28 cellular contexts compared by ENCODE assay signal in genomic region chr18:52991246-52991645, GRCh38.
"Had no signal": no experiment of that assay in that cellular context is flagged by ENCODE, and none has a peak within 500 bp of the region (broad histone marks: within the 10 kb centered on the region; RNA-seq: fewer than 3 reads in every experiment).

No MANE protein-coding gene starts in this region.

- H3K27ac ChIP-seq: colonic mucosa, coronary artery, dorsolateral prefrontal cortex, epithelial cell of prostate, esophagus muscularis mucosa, esophagus squamous epithelium, foreskin keratinocyte, gastrocnemius medialis, gastroesophageal sphincter, heart left ventricle, heart right ventricle had no signal

- H3K4me1 ChIP-seq: colonic mucosa, esophagus muscularis mucosa, esophagus squamous epithelium, foreskin keratinocyte, gastrocnemius medialis, gastroesophageal sphincter, heart left ventricle, heart right ventricle had no signal

- FAIRE-seq: colon, endometrium, endothelial cell of umbilical vein, frontal cortex had no signal

- H3K27me3 Mint-ChIP-seq: dendritic cell treated with granulocyte-macrophage colony-stimulating factor and Interleukin-4, amounts not matched to agents 40 ng/mL and 50 ng/mL, for 4 days; effector memory CD8-positive, alpha-beta T cell had no signal

- H3K36me3 ChIP-seq: colonic mucosa, esophagus muscularis mucosa, esophagus squamous epithelium, gastrocnemius medialis, gastroesophageal sphincter, heart left ventricle, heart right ventricle had no signal

- H3K27ac Mint-ChIP-seq: dendritic cell treated with granulocyte-macrophage colony-stimulating factor and Interleukin-4, amounts not matched to agents 40 ng/mL and 50 ng/mL, for 4 days; effector memory CD8-positive, alpha-beta T cell; endodermal cell had no signal

- H3K9me3 ChIP-seq: colonic mucosa, esophagus muscularis mucosa, esophagus squamous epithelium, gastrocnemius medialis, gastroesophageal sphincter, heart left ventricle, heart right ventricle had no signal

- H3K4me3 ChIP-seq: colonic mucosa, coronary artery, dorsolateral prefrontal cortex, esophagus muscularis mucosa, esophagus squamous epithelium, gastrocnemius medialis, gastroesophageal sphincter, heart left ventricle, heart right ventricle had no signal

- ATAC-seq: effector memory CD8-positive, alpha-beta T cell; esophagus mucosa; foreskin keratinocyte; gastrocnemius medialis; gastroesophageal sphincter; heart right ventricle had no signal

- H3K4me3 Mint-ChIP-seq: dendritic cell treated with granulocyte-macrophage colony-stimulating factor and Interleukin-4, amounts not matched to agents 40 ng/mL and 50 ng/mL, for 4 days; effector memory CD8-positive, alpha-beta T cell; endodermal cell had no signal

- DNase-seq: colonic mucosa; cortex of kidney; dermis blood vessel endothelial cell; dorsolateral prefrontal cortex; effector CD4-positive, alpha-beta T cell; effector CD8-positive, alpha-beta T cell; effector memory CD4-positive, alpha-beta T cell; effector memory CD8-positive, alpha-beta T cell; esophagus squamous epithelium; foreskin fibroblast; foreskin keratinocyte; foreskin melanocyte; gastrocnemius medialis; glutamatergic neuron; head of caudate nucleus; heart left ventricle; heart right ventricle had no signal

- H3K27me3 ChIP-seq: colonic mucosa, dorsolateral prefrontal cortex, esophagus muscularis mucosa, esophagus squamous epithelium, foreskin keratinocyte, gastrocnemius medialis, gastroesophageal sphincter, heart left ventricle, heart right ventricle had no signal
